Comparison of ENCODE assay signal across 9 cellular contexts in the genomic region with DNA sequence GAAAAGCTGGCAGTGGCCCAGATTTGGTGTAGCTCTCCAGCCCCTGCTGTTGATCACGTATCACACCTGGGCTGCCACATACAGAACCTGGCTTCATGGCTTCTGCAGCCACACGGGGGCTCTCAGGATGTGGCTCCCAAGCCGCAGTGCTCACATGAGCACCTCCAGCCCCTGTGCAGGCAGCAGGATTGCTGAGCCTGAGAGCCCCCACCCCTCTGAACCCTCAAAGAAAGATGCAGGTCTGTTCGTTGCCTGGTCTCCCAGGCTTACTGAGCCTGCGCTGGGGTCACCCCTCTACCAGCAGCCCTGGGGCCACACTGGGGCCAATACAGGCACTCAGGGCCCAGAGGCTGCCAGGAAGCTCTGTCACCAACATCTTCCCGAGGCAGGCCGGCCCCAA. TPM values are rescaled to one million over a fixed set of nuclear protein-coding genes. Genes with fewer than 3 reads are reported as not detected.
DNase-seq lines count a peak whose midpoint lies in the region; ATAC-seq lines count a peak whose summit lies in the region.
"Had no signal": no experiment of that assay in that cellular context is flagged by ENCODE, and none has a peak within 500 bp of the region (broad histone marks: within the 10 kb centered on the region; RNA-seq: fewer than 3 reads in every experiment).

No MANE protein-coding gene starts in this region.

- H3K4me3 ChIP-seq in effector memory CD4-positive, alpha-beta T cell (ENCODE audit: insufficient read depth, low read depth, low read length, poor library complexity, severe bottlenecking) = peak overlapping the region; percentile 95

- H3K36me3 Mint-ChIP-seq in IgD-negative memory B cell = no peaks in the 10 kb centered on the region

- peak overlapping the region; percentile 30 to 93 (median 73) for H3K4me3 Mint-ChIP-seq in IgD-negative memory B cell
- peak overlapping the region; percentile 84 to 92 for H3K4me3 Mint-ChIP-seq in stimulated activated naive CD8-positive, alpha-beta T cell treated with anti-CD3 and anti-CD28 coated beads, Interleukin-15, amount 100 ng/mL, for 72 hours

- peak overlapping the region; percentile 83 for H3K27ac ChIP-seq in effector memory CD4-positive, alpha-beta T cell (ENCODE audit: insufficient read depth, low read length, poor library complexity, severe bottlenecking)

- no peaks in the 10 kb centered on the region for H3K36me3 ChIP-seq in effector memory CD4-positive, alpha-beta T cell (ENCODE audit: control insufficient read depth, insufficient read depth, low read length)

- no peaks in the 10 kb centered on the region for H3K27me3 Mint-ChIP-seq in IgD-negative memory B cell
- H3K27me3 Mint-ChIP-seq in stimulated activated naive CD8-positive, alpha-beta T cell treated with anti-CD3 and anti-CD28 coated beads, Interleukin-15, amount 100 ng/mL, for 72 hours = no peaks in the 10 kb centered on the region

- H3K27me3 ChIP-seq in effector memory CD4-positive, alpha-beta T cell (replicated peaks; ENCODE audit: control insufficient read depth, insufficient read depth, low read length, poor library complexity, severe bottlenecking) = no peaks in the 10 kb centered on the region

- peaks cover 48% of the 10 kb centered on the region for H3K4me1 ChIP-seq in effector memory CD4-positive, alpha-beta T cell (ENCODE audit: control insufficient read depth, insufficient read depth, low read length, poor library complexity, severe bottlenecking)

- peak; percentile 48 to 60 for DNase-seq in activated CD4-positive, alpha-beta T cell treated with anti-CD3 and anti-CD28 coated beads for 4 hours
- DNase-seq in effector memory CD4-positive, alpha-beta T cell = peak; percentile 56 to 67 (median 63)
- DNase-seq in stimulated activated naive CD8-positive, alpha-beta T cell treated with anti-CD3 and anti-CD28 coated beads, Interleukin-15, amount 100 ng/mL, for 72 hours = peak; percentile 53 to 71
- DNase-seq in NCI-H1436 treated with DMSO at 0.1 percent for 48 hours (lab: John Stamatoyannopoulos, UW) (no peak), GDM1 (lab: John Stamatoyannopoulos, UW) (no peak), anterior cingulate cortex (lab: John Stamatoyannopoulos, UW) (no peak)
- DNase-seq: NCI-H1694 treated with DMSO at 0.1 percent for 48 hours had no signal

- H3K4me1 Mint-ChIP-seq in IgD-negative memory B cell = peaks cover 36 to 42% (median 41%) of the 10 kb centered on the region in 3 donors
- H3K4me1 Mint-ChIP-seq in stimulated activated naive CD8-positive, alpha-beta T cell treated with anti-CD3 and anti-CD28 coated beads, Interleukin-15, amount 100 ng/mL, for 72 hours = peaks cover 86% of the 10 kb centered on the region

- H3K9me3 ChIP-seq in effector memory CD4-positive, alpha-beta T cell (ENCODE audit: control insufficient read depth, low read length) = no peaks in the 10 kb centered on the region

- no peaks in the 10 kb centered on the region for H3K9me3 Mint-ChIP-seq in IgD-negative memory B cell
- no peaks in the 10 kb centered on the region for H3K9me3 Mint-ChIP-seq in stimulated activated naive CD8-positive, alpha-beta T cell treated with anti-CD3 and anti-CD28 coated beads, Interleukin-15, amount 100 ng/mL, for 72 hours

- peak overlapping the region; percentile 39 to 88 (median 67) for H3K27ac Mint-ChIP-seq in IgD-negative memory B cell
- H3K27ac Mint-ChIP-seq in stimulated activated naive CD8-positive, alpha-beta T cell treated with anti-CD3 and anti-CD28 coated beads, Interleukin-15, amount 100 ng/mL, for 72 hours = peak overlapping the region; percentile 30 to 72

- peak; percentile 48 for ATAC-seq in stimulated activated naive CD8-positive, alpha-beta T cell treated with anti-CD3 and anti-CD28 coated beads, Interleukin-15, amount 100 ng/mL, for 72 hours
- no peak for ATAC-seq in HG03039 (IDR thresholded peaks at IDR 0.05; ENCODE audit: unreplicated experiment)

RNA-seq across cellular contexts. Expression of gene PLEKHF1, which starts 2.7 kb away (rescaled TPM):
- 10.2 TPM for polyA plus RNA-seq in IgD-negative memory B cell

RNA-seq across cellular contexts. Expression of gene C19orf12, which starts 47.1 kb away (rescaled TPM):
- polyA plus RNA-seq in IgD-negative memory B cell = 17.6 TPM

Comparison
In these comparisons a context has a peak if more than half of its experiments do, and no peak if none do; other contexts are left out.
1. DNase-seq: peak in activated CD4-positive, alpha-beta T cell treated with anti-CD3 and anti-CD28 coated beads for 4 hours (2 of 2), effector memory CD4-positive, alpha-beta T cell (3 of 3) and stimulated activated naive CD8-positive, alpha-beta T cell treated with anti-CD3 and anti-CD28 coated beads, Interleukin-15, amount 100 ng/mL, for 72 hours (2 of 2); none in NCI-H1436 treated with DMSO at 0.1 percent for 48 hours (single experiment), GDM1 (single experiment) and anterior cingulate cortex (0 of 58).